In the genomic region with DNA sequence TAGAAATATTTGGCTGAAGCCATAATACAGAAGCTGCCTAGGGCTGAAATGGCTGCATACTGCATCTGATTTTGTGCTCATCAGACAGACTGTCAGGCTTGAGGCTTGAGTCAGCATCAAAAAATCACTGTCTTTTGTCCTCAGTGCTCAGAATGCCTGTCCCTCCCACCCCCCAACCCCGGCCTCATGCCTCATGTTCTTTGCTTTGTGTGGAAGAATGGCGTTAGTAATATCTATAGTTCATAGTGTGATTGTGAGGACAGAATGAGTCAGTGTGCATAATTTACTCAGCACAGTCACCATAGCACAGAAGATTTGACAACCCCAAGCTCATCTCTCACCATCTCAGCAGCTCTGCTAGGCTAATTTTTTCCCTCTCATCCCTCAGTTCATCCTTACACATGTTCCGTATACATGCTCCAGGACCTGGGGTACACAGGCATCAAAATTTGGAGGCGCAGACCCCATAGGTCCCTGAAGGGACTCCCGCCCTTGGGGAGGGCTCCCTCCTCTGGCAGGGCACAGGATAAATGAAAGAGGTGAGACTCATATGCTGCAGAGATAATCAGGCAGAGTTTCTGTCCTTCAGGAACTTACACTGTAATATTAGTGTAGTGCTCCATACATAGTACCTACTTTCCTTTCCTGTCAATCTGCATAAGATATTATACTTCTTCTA, we compare ENCODE assay signal across 1 cellular context.
TF ChIP-seq lines count a peak whose summit lies in the region.

No MANE protein-coding gene starts in this region.

TF ChIP-seq in HEK293T, 16 proteins besides CTCF, POLR2A, EP300 and RAD21 (continued from another document):
- TF ChIP-seq PKNOX1 (IDR thresholded peaks at IDR 0.05) (no peak), HDGF (IDR thresholded peaks at IDR 0.05; ENCODE audit: borderline replicate concordance) (no peak), NFRKB (IDR thresholded peaks at IDR 0.05) (no peak), ELF4 (IDR thresholded peaks at IDR 0.05) (no peak), FOXK2 (IDR thresholded peaks at IDR 0.05) (no peak), FOXM1 (IDR thresholded peaks at IDR 0.05; ENCODE audit: borderline replicate concordance) (no peak), SP1 (IDR thresholded peaks at IDR 0.05) (no peak), FOXA1 (IDR thresholded peaks at IDR 0.05) (no peak), LEF1 (IDR thresholded peaks at IDR 0.05; ENCODE audit: borderline replicate concordance) (no peak)
